In the genomic region with DNA sequence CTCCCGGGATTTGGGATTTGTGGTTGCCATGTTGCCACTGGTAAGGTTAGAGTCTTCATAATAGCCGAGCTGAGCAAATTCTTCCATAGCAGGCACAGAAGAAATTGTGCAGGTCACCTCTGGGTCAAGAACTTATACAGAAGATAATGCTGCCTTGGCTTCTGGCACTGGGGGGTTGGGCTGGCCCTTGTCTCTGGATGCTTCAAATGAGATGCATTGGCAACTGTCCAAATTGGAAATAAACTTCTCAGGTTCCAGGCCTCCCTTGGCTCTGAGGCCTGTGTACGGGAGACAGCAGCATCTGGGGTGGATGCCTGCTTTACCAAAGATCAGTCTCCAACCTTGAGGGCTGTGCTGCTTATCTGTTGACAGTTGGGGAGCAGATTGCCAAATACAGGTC, we compare ENCODE assay signal across 15 cellular contexts. TPM values are rescaled to one million over a fixed set of nuclear protein-coding genes. Genes with fewer than 3 reads are reported as not detected.
DNase-seq lines count a peak whose midpoint lies in the region; ATAC-seq and TF ChIP-seq lines count a peak whose summit lies in the region.
"Had no signal": no experiment of that assay in that cellular context is flagged by ENCODE, and none has a peak within 500 bp of the region (broad histone marks: within the 10 kb centered on the region; RNA-seq: fewer than 3 reads in every experiment).

No MANE protein-coding gene starts in this region.

- DNase-seq in heart left ventricle (peak in 2 of 5 donors; percentile 21 to 32), right atrium auricular region (ENCODE audit: low spot score) (no peak), NCI-H2107 (lab: John Stamatoyannopoulos, UW) (peak; percentile 65), SK-N-SH (peak; percentile 15), retinal pigment epithelial cell (ENCODE audit: low read depth) (peak; percentile 39), GM23338 (ENCODE audit: low spot score) (no peak), GDM1 (lab: John Stamatoyannopoulos, UW) (no peak)
- DNase-seq in activated CD4-positive, alpha-beta T cell treated with anti-CD3 and anti-CD28 coated beads, Interleukin-2, amount 10 ng/mL, durations not matched to agents 24 days and 14 days = no peak
- DNase-seq: activated B cell treated with CpG ODN at 0.5 μM for 24 hours; activated naive CD4-positive, alpha-beta T cell treated with anti-CD3 and anti-CD28 coated beads for 36 hours; kidney glomerular epithelial cell; naive B cell; T-cell; transverse colon had no signal

- ATAC-seq in heart left ventricle = peak in 3 of 4 donors; percentile 22 to 59 (median 57)
- ATAC-seq in GM23338 = no peak
- ATAC-seq: T-cell had no signal

- TF ChIP-seq CTCF in heart left ventricle (IDR thresholded peaks at IDR 0.05) (no peak), right atrium auricular region (IDR thresholded peaks at IDR 0.05) (no peak), SK-N-SH (IDR thresholded peaks at IDR 0.05) (no peak), retinal pigment epithelial cell (conservative IDR thresholded peaks at IDR 0.05; ENCODE audit: low read depth, low read length) (no peak), GM23338 (conservative IDR thresholded peaks at IDR 0.05; ENCODE audit: low read depth in 2 of 2) (no peak)

- no peaks in the 10 kb centered on the region for H3K36me3 Mint-ChIP-seq in GM23338 (ENCODE audit: low read depth)
- H3K36me3 Mint-ChIP-seq in activated CD4-positive, alpha-beta T cell treated with anti-CD3 and anti-CD28 coated beads, Interleukin-2, amount 10 ng/mL, durations not matched to agents 24 days and 14 days (ENCODE audit: low read depth) = no peaks in the 10 kb centered on the region
- H3K36me3 Mint-ChIP-seq: naive B cell, T-cell had no signal

- H3K27ac ChIP-seq in heart left ventricle (no peak overlapping the region), right atrium auricular region (no peak overlapping the region), SK-N-SH (ENCODE audit: low read depth in 2 of 2, low read length in 1 of 2) (peak overlapping the region in 1 of 2 experiments; percentile 44; a peak in 1 of 4 replicates), GM23338 (ENCODE audit: low read depth) (no peak overlapping the region)
- H3K27ac ChIP-seq: breast epithelium, transverse colon had no signal

- H3K9me2 ChIP-seq in SK-N-SH (no peaks in the 10 kb centered on the region), GM23338 (ENCODE audit: insufficient read depth) (no peaks in the 10 kb centered on the region)

- WGBS in heart left ventricle, 4 donors = 47 to 61% (median 54%) methylated on average over 3 of the region's 3 CpGs
- 76% methylated on average over 3 of the region's 3 CpGs for WGBS in SK-N-SH (ENCODE audit: low lambda C conversion rate)

- peaks cover 8% of the 10 kb centered on the region for H3F3A ChIP-seq in SK-N-SH (replicated peaks; ENCODE audit: insufficient read depth)
- no peaks in the 10 kb centered on the region for H3F3A ChIP-seq in GM23338 (replicated peaks; ENCODE audit: low read depth)

- peaks cover 0 to 7% (median 0%) of the 10 kb centered on the region in 12 donors for H3K4me1 ChIP-seq in heart left ventricle
- peaks cover 0 to 6% of the 10 kb centered on the region in 2 donors for H3K4me1 ChIP-seq in right atrium auricular region
- H3K4me1 ChIP-seq in SK-N-SH (ENCODE audit: control insufficient read depth in 1 of 2, insufficient read depth in 2 of 2, low read depth in 1 of 2, low read length in 1 of 2) = peaks cover 0 to 5% of the 10 kb centered on the region in 2 experiments; a peak in 1 of 4 replicates
- no peaks in the 10 kb centered on the region for H3K4me1 ChIP-seq in GM23338 (ENCODE audit: insufficient read depth)
- H3K4me1 ChIP-seq: breast epithelium, transverse colon had no signal

- intact Hi-C loops in heart left ventricle (cut with DNase I) = no loop called here
- intact Hi-C loops in activated CD4-positive, alpha-beta T cell treated with anti-CD3 and anti-CD28 coated beads, Interleukin-2, amount 10 ng/mL, durations not matched to agents 24 days and 14 days (cut with micrococcal nuclease) = no loop called here

- no peak; a peak in 1 of 4 replicates for TF ChIP-seq EP300 in SK-N-SH (IDR thresholded peaks at IDR 0.05; ENCODE audit: borderline replicate concordance in 1 of 2, low read depth in 1 of 2, low read length in 1 of 2)

- H3K9ac ChIP-seq in SK-N-SH = no peak overlapping the region

- POLR2A ChIA-PET in SK-N-SH (lab: Yijun Ruan, JAX) = no interaction called here

- no peaks in the 10 kb centered on the region for H3K27me3 ChIP-seq in heart left ventricle
- H3K27me3 ChIP-seq in right atrium auricular region = no peaks in the 10 kb centered on the region
- H3K27me3 ChIP-seq in SK-N-SH (ENCODE audit: insufficient read depth) = no peaks in the 10 kb centered on the region
- no peaks in the 10 kb centered on the region for H3K27me3 ChIP-seq in GM23338 (ENCODE audit: insufficient read depth)
- H3K27me3 ChIP-seq: breast epithelium, transverse colon had no signal

- H3K27ac Mint-ChIP-seq in GM23338 = no peak overlapping the region
- no peak overlapping the region for H3K27ac Mint-ChIP-seq in activated CD4-positive, alpha-beta T cell treated with anti-CD3 and anti-CD28 coated beads, Interleukin-2, amount 10 ng/mL, durations not matched to agents 24 days and 14 days
- H3K27ac Mint-ChIP-seq: activated B cell treated with CpG ODN at 0.5 μM for 24 hours; activated naive CD4-positive, alpha-beta T cell treated with anti-CD3 and anti-CD28 coated beads for 36 hours; naive B cell; T-cell had no signal

- H3K9me3 ChIP-seq in heart left ventricle (no peaks in the 10 kb centered on the region), right atrium auricular region (no peaks in the 10 kb centered on the region), SK-N-SH (no peaks in the 10 kb centered on the region)
- H3K9me3 ChIP-seq: breast epithelium, transverse colon had no signal

- H2AFZ ChIP-seq in SK-N-SH (ENCODE audit: low read depth) = no peak overlapping the region
- H2AFZ ChIP-seq in GM23338 = no peak overlapping the region

- TF ChIP-seq POLR2A in heart left ventricle (IDR thresholded peaks at IDR 0.05) = no peak

- no peak overlapping the region for H3K4me2 ChIP-seq in SK-N-SH
- no peak overlapping the region for H3K4me2 ChIP-seq in GM23338

- no peak overlapping the region for H3K4me3 Mint-ChIP-seq in GM23338
- H3K4me3 Mint-ChIP-seq in activated CD4-positive, alpha-beta T cell treated with anti-CD3 and anti-CD28 coated beads, Interleukin-2, amount 10 ng/mL, durations not matched to agents 24 days and 14 days = no peak overlapping the region
- H3K4me3 Mint-ChIP-seq: activated B cell treated with CpG ODN at 0.5 μM for 24 hours; activated naive CD4-positive, alpha-beta T cell treated with anti-CD3 and anti-CD28 coated beads for 36 hours; naive B cell; T-cell had no signal

- H4K20me1 ChIP-seq in SK-N-SH (ENCODE audit: insufficient read depth) (no peaks in the 10 kb centered on the region), GM23338 (replicated peaks; ENCODE audit: insufficient read depth) (peaks cover 7% of the 10 kb centered on the region)

- no peaks in the 10 kb centered on the region for H3K36me3 ChIP-seq in heart left ventricle
- H3K36me3 ChIP-seq in right atrium auricular region = no peaks in the 10 kb centered on the region
- H3K36me3 ChIP-seq in SK-N-SH (replicated peaks in 1 of 2; ENCODE audit: control insufficient read depth in 1 of 2, insufficient read depth in 2 of 2, low read length in 1 of 2) = no peaks in the 10 kb centered on the region
- no peaks in the 10 kb centered on the region for H3K36me3 ChIP-seq in GM23338 (ENCODE audit: insufficient read depth)
- H3K36me3 ChIP-seq: breast epithelium, transverse colon had no signal

- peaks cover 6% of the 10 kb centered on the region; the same call in 1 of the 2 replicates for H3K79me2 ChIP-seq in SK-N-SH (ENCODE audit: insufficient read depth)
- no peaks in the 10 kb centered on the region for H3K79me2 ChIP-seq in GM23338 (replicated peaks; ENCODE audit: insufficient read depth)

- H3K4me3 ChIP-seq in heart left ventricle (no peak overlapping the region), right atrium auricular region (no peak overlapping the region), SK-N-SH (ENCODE audit: low read depth in 2 of 2, low read length in 1 of 2) (no peak overlapping the region), retinal pigment epithelial cell (ENCODE audit: low read length) (no peak overlapping the region), GM23338 (no peak overlapping the region)
- H3K4me3 ChIP-seq: breast epithelium, transverse colon had no signal

- H3K9me3 Mint-ChIP-seq in GM23338 = no peaks in the 10 kb centered on the region
- H3K9me3 Mint-ChIP-seq in activated CD4-positive, alpha-beta T cell treated with anti-CD3 and anti-CD28 coated beads, Interleukin-2, amount 10 ng/mL, durations not matched to agents 24 days and 14 days = no peaks in the 10 kb centered on the region
- H3K9me3 Mint-ChIP-seq: activated B cell treated with CpG ODN at 0.5 μM for 24 hours; activated naive CD4-positive, alpha-beta T cell treated with anti-CD3 and anti-CD28 coated beads for 36 hours; naive B cell; T-cell had no signal

- peaks cover 4% of the 10 kb centered on the region for H3K27me3 Mint-ChIP-seq in GM23338 (ENCODE audit: insufficient read depth, low read depth, poor library complexity)
- H3K27me3 Mint-ChIP-seq in activated CD4-positive, alpha-beta T cell treated with anti-CD3 and anti-CD28 coated beads, Interleukin-2, amount 10 ng/mL, durations not matched to agents 24 days and 14 days = peaks cover 6% of the 10 kb centered on the region
- H3K27me3 Mint-ChIP-seq: T-cell had no signal

- CTCF ChIA-PET in SK-N-SH (lab: Yijun Ruan, JAX) = interaction anchor here (1.0 kb wide), 2 partner anchors 10 to 80 kb away, joined by 3 read pairs; no protein-coding TSS in a partner anchor

- TF ChIP-seq RAD21 in SK-N-SH (IDR thresholded peaks at IDR 0.05; ENCODE audit: low read length) = no peak

- peaks cover 2% of the 10 kb centered on the region; the same call in 1 of the 3 replicates for H3K4me1 Mint-ChIP-seq in GM23338
- no peaks in the 10 kb centered on the region for H3K4me1 Mint-ChIP-seq in activated CD4-positive, alpha-beta T cell treated with anti-CD3 and anti-CD28 coated beads, Interleukin-2, amount 10 ng/mL, durations not matched to agents 24 days and 14 days
- H3K4me1 Mint-ChIP-seq: activated B cell treated with CpG ODN at 0.5 μM for 24 hours, naive B cell, T-cell had no signal

TF ChIP-seq in SK-N-SH, 30 proteins besides CTCF, POLR2A, EP300 and RAD21 (continues in another document):
- TF ChIP-seq MXI1 (IDR thresholded peaks at IDR 0.05; ENCODE audit: low read depth, low read length) = no peak

RNA-seq across cellular contexts. Expression of a gene that starts 26.2 kb away (rescaled TPM):
- total RNA-seq in heart left ventricle (1 to 10 TPM; 4.2 to 9.5 (median 5.8) TPM), right atrium auricular region (1 to 10 TPM; 3.6 to 5.9 TPM)
- polyA plus RNA-seq in heart left ventricle (1 to 10 TPM; 3.1 to 4.1 TPM), SK-N-SH (2012; rRNA removed) (6.2 and 7.7 TPM in 2 replicates), GM23338 (2016; fragmentation: Nextera tagmentation; extraction: Ambion mirVana) (19.2 and 33.0 TPM in 2 replicates)
- 6.9 and 7.0 TPM in 2 replicates for polyA plus RNA-seq in SK-N-SH (2012; cell fraction: cytosol; rRNA removed)
- polyA plus RNA-seq in SK-N-SH (2012; cell fraction: nucleus; rRNA removed) = 9.3 and 15.2 TPM in 2 replicates
- total RNA-seq in GM23338 (2014; rRNA removed; shearing (Covaris generic)) = 21.8 and 21.9 TPM in 2 replicates
- total RNA-seq in activated CD4-positive, alpha-beta T cell treated with anti-CD3 and anti-CD28 coated beads, Interleukin-2, amount 10 ng/mL, durations not matched to agents 24 days and 14 days = 0.14 and 0.23 TPM in 2 replicates

Comparison
In these comparisons a context has a peak if more than half of its experiments do, and no peak if none do; other contexts are left out.
1. DNase-seq: peak in NCI-H2107 (single experiment), SK-N-SH (single experiment) and retinal pigment epithelial cell (single experiment); none in right atrium auricular region (single experiment), GM23338 (single experiment), activated CD4-positive, alpha-beta T cell treated with anti-CD3 and anti-CD28 coated beads, Interleukin-2, amount 10 ng/mL, durations not matched to agents 24 days and 14 days (single experiment) and GDM1 (single experiment).